1 cellular context compared by ENCODE assay signal in the genomic region with DNA sequence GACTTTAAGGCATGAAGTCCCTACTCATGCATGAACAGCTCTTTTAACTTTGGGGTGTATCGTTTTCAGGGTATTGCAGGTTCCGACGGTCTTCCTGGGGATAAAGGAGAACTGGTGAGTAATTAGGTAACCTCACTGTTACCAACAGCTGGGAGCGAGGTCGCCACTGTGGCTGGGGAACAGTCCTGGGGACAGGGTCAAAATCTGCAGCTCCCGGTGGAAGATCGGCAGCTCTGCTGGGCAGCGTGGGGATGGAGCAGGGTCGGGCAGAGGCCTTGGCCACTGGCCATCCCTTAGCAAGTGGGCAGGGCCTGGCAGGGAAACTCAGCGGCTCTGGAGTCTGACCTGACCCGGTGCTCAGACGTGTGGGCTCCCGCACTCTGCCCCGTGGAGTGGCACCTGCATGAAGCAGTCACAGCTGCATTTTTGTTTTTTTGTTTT.
TF ChIP-seq lines count a peak whose summit lies in the region.

No MANE protein-coding gene starts in this region.

TF ChIP-seq in HEK293, 187 proteins besides CTCF, POLR2A, EP300 and RAD21 (continued from another document):
- TF ChIP-seq, protein P1, sequence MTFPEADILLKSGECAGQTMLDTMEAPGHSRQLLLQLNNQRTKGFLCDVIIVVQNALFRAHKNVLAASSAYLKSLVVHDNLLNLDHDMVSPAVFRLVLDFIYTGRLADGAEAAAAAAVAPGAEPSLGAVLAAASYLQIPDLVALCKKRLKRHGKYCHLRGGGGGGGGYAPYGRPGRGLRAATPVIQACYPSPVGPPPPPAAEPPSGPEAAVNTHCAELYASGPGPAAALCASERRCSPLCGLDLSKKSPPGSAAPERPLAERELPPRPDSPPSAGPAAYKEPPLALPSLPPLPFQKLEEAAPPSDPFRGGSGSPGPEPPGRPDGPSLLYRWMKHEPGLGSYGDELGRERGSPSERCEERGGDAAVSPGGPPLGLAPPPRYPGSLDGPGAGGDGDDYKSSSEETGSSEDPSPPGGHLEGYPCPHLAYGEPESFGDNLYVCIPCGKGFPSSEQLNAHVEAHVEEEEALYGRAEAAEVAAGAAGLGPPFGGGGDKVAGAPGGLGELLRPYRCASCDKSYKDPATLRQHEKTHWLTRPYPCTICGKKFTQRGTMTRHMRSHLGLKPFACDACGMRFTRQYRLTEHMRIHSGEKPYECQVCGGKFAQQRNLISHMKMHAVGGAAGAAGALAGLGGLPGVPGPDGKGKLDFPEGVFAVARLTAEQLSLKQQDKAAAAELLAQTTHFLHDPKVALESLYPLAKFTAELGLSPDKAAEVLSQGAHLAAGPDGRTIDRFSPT (tag by site-specific recombination; IDR thresholded peaks at IDR 0.05): peak; percentile 29; the same call in 1 of the 2 replicates
- TF ChIP-seq, protein P2, sequence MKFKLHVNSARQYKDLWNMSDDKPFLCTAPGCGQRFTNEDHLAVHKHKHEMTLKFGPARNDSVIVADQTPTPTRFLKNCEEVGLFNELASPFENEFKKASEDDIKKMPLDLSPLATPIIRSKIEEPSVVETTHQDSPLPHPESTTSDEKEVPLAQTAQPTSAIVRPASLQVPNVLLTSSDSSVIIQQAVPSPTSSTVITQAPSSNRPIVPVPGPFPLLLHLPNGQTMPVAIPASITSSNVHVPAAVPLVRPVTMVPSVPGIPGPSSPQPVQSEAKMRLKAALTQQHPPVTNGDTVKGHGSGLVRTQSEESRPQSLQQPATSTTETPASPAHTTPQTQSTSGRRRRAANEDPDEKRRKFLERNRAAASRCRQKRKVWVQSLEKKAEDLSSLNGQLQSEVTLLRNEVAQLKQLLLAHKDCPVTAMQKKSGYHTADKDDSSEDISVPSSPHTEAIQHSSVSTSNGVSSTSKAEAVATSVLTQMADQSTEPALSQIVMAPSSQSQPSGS (tag by site-specific recombination; IDR thresholded peaks at IDR 0.05; ENCODE audit: low read depth): 0 out of 2 replicates have a peak, but pooled peaks have one; percentile 9
